Comparison of ENCODE assay signal across 8 cellular contexts in genomic region chr14:90814806-90815566, GRCh38. TPM values are rescaled to one million over a fixed set of nuclear protein-coding genes. Genes with fewer than 3 reads are reported as not detected.
DNase-seq lines count a peak whose midpoint lies in the region; ATAC-seq and TF ChIP-seq lines count a peak whose summit lies in the region.

No MANE protein-coding gene starts in this region.

- H3K27me3 ChIP-seq in BE2C = no peaks in the 10 kb centered on the region
- no peaks in the 10 kb centered on the region for H3K27me3 ChIP-seq in MG63
- peaks cover 15% of the 10 kb centered on the region for H3K27me3 ChIP-seq in ectodermal cell (ENCODE audit: control insufficient read depth, insufficient read depth, low read length, poor library complexity, severe bottlenecking)
- H3K27me3 ChIP-seq in neural cell (ENCODE audit: insufficient read depth, low read depth, low read length) = no peaks in the 10 kb centered on the region

- DNase-seq in BE2C (no peak), MG63 (no peak), DMS153 treated with DMSO at 0.1 percent for 48 hours (lab: John Stamatoyannopoulos, UW; ENCODE audit: unreplicated experiment) (no peak), GM20000 (ENCODE audit: low spot score) (no peak)

- H3K4me2 ChIP-seq in neural cell (ENCODE audit: low read length) = peak overlapping the region; percentile 100

- no peak overlapping the region for H3K27ac ChIP-seq in ectodermal cell (ENCODE audit: insufficient read depth, low read depth, low read length, poor library complexity, severe bottlenecking)
- peak overlapping the region; percentile 30 for H3K27ac ChIP-seq in neural cell (ENCODE audit: low read length)

- H3K9me2 ChIP-seq in neural cell (ENCODE audit: insufficient read depth, low read length) = no peaks in the 10 kb centered on the region

- no peak for TF ChIP-seq CTCF in BE2C (IDR thresholded peaks at IDR 0.05; ENCODE audit: low read depth, low read length)
- no peak for TF ChIP-seq CTCF in neural cell (IDR thresholded peaks at IDR 0.05; ENCODE audit: poor library complexity, severe bottlenecking)
- no peak for TF ChIP-seq CTCF in GM20000 (IDR thresholded peaks at IDR 0.05; ENCODE audit: extremely low read depth, missing control alignments)

- 88 to 89% methylated on average over 12 of the region's 12 CpGs for WGBS in ectodermal cell, 2 experiments

- peak overlapping the region; percentile 75 for H2AFZ ChIP-seq in neural cell (ENCODE audit: low read depth, low read length)

- no peak for TF ChIP-seq EP300 in neural cell (conservative IDR thresholded peaks at IDR 0.05; ENCODE audit: poor library complexity, severe bottlenecking)

- ATAC-seq in HG02798 (IDR thresholded peaks at IDR 0.05; ENCODE audit: poor library complexity, unreplicated experiment) (no peak), HG03442 (IDR thresholded peaks at IDR 0.05; ENCODE audit: unreplicated experiment) (no peak)

- no peaks in the 10 kb centered on the region for H4K20me1 ChIP-seq in neural cell (ENCODE audit: insufficient read depth)

- H3K36me3 ChIP-seq in BE2C = no peaks in the 10 kb centered on the region
- no peaks in the 10 kb centered on the region for H3K36me3 ChIP-seq in MG63
- no peaks in the 10 kb centered on the region for H3K36me3 ChIP-seq in ectodermal cell (ENCODE audit: control insufficient read depth, insufficient read depth, low read length)
- H3K36me3 ChIP-seq in neural cell (ENCODE audit: insufficient read depth, low read length) = no peaks in the 10 kb centered on the region

- H3K4me3 ChIP-seq in BE2C (ENCODE audit: low read depth, low read length) = peak overlapping the region; percentile 65
- peak overlapping the region; percentile 55 for H3K4me3 ChIP-seq in MG63
- H3K4me3 ChIP-seq in ectodermal cell (ENCODE audit: insufficient read depth, low read depth, low read length) = peak overlapping the region; percentile 50
- peak overlapping the region; percentile 86 for H3K4me3 ChIP-seq in neural cell (ENCODE audit: low read length)

- H3K4me1 ChIP-seq in BE2C (no peaks in the 10 kb centered on the region; the same call in 1 of the 2 replicates), ectodermal cell (ENCODE audit: control insufficient read depth, insufficient read depth, low read length) (peaks cover 16% of the 10 kb centered on the region)

- H3K79me2 ChIP-seq in neural cell (replicated peaks; ENCODE audit: insufficient read depth, low read length) = peaks cover 27% of the 10 kb centered on the region

- H3K9me3 ChIP-seq in BE2C (no peaks in the 10 kb centered on the region), MG63 (no peaks in the 10 kb centered on the region), ectodermal cell (ENCODE audit: control insufficient read depth, low read length) (no peaks in the 10 kb centered on the region), neural cell (ENCODE audit: low read length) (no peaks in the 10 kb centered on the region)

- no peaks in the 10 kb centered on the region for H3F3A ChIP-seq in neural cell (ENCODE audit: insufficient read depth, low read length, poor library complexity, severe bottlenecking)

- H3K9ac ChIP-seq in neural cell (ENCODE audit: low read length) = peak overlapping the region; percentile 80

- no peak for TF ChIP-seq RAD21 in neural cell (conservative IDR thresholded peaks at IDR 0.05)

TF ChIP-seq in neural cell, 6 proteins besides CTCF, POLR2A, EP300 and RAD21:
- TF ChIP-seq MXI1 (conservative IDR thresholded peaks at IDR 0.05; ENCODE audit: poor library complexity, severe bottlenecking) = peak; percentile 13
- TF ChIP-seq TAF1 (IDR thresholded peaks at IDR 0.05; ENCODE audit: low read depth) = no peak

RNA-seq across cellular contexts. Expression of gene TTC7B, which starts 1.2 kb away (rescaled TPM):
- polyA plus RNA-seq in BE2C (2012; ENCODE audit: insufficient read depth, insufficient read length, low read depth) = 47.3 TPM
- 25.4 and 30.0 TPM in 2 replicates for total RNA-seq in MG63 (2014; rRNA removed; shearing (Covaris generic); ENCODE audit: low replicate concordance)
- 27.9 TPM for polyA plus RNA-seq in ectodermal cell (2013, experiment 1 of 4)
- 27.8 TPM for polyA plus RNA-seq in ectodermal cell (2013, experiment 2 of 4)
- polyA plus RNA-seq in ectodermal cell (2013, experiment 3 of 4) = 30.2 TPM
- 32.3 TPM for polyA plus RNA-seq in ectodermal cell (2013, experiment 4 of 4)
- 14.0 and 19.9 TPM in 2 replicates for polyA plus RNA-seq in neural cell
- 22.9 and 31.3 TPM in 2 replicates for polyA minus RNA-seq in neural cell
